In genomic region chr11:19980957-19981669, GRCh38 we compare ENCODE assay signal across 14 cellular contexts.
A peak's percentile ranks its signal among the peaks of the same experiment; 100 is the strongest.
DNase-seq lines count a peak whose midpoint lies in the region; ATAC-seq and TF ChIP-seq lines count a peak whose summit lies in the region.
"Had no signal": no experiment of that assay in that cellular context is flagged by ENCODE, and none has a peak within 500 bp of the region (broad histone marks: within the 10 kb centered on the region; RNA-seq: fewer than 3 reads in every experiment).

No MANE protein-coding gene starts in this region.

- POLR2A ChIA-PET in AG04449 (lab: Yijun Ruan, JAX): no interaction called here

- H3K9me3 ChIP-seq in muscle layer of duodenum (ENCODE audit: control insufficient read depth in 1 of 2, low read length in 2 of 2) (no peaks in the 10 kb centered on the region), WERI-Rb-1 (ENCODE audit: severe bottlenecking) (no peaks in the 10 kb centered on the region)
- H3K9me3 ChIP-seq: BE2C, vagina had no signal

- ATAC-seq in GM18867 (IDR thresholded peaks at IDR 0.05; ENCODE audit: unreplicated experiment): no peak

- peak; percentile 96 for DNase-seq in AG04449 (ENCODE audit: low read depth, low spot score)
- peak; percentile 90 for DNase-seq in NCI-H69 (lab: John Stamatoyannopoulos, UW)
- peak; percentile 95 for DNase-seq in fibroblast of gingiva (ENCODE audit: low read depth)
- no peak for DNase-seq in NCI-H345 (lab: John Stamatoyannopoulos, UW)
- DNase-seq in NCI-H187 (lab: John Stamatoyannopoulos, UW): no peak
- no peak for DNase-seq in WERI-Rb-1
- DNase-seq: activated T-cell treated with anti-CD3 and anti-CD28 coated beads for 4 hours; BE2C; NCI-H146; stimulated activated CD4-positive, alpha-beta T cell treated with anti-CD3 and anti-CD28 coated beads, Interleukin-4, amount 100 ng/mL, for 4 hours; SW 1271 had no signal

- H3K4me3 ChIP-seq in AG04449 (ENCODE audit: low read depth, low read length): no peak overlapping the region
- H3K4me3 ChIP-seq in muscle layer of duodenum (ENCODE audit: low read depth in 1 of 2, low read length in 2 of 2): no peak overlapping the region
- H3K4me3 ChIP-seq in WERI-Rb-1 (ENCODE audit: low read depth, low read length): no peak overlapping the region

- peaks cover 5 to 37% of the 10 kb centered on the region in 2 donors for H3K4me1 ChIP-seq in muscle layer of duodenum (ENCODE audit: control insufficient read depth in 1 of 2, insufficient read depth in 2 of 2, low read length in 2 of 2)
- H3K4me1 ChIP-seq: BE2C had no signal

- H3K27ac ChIP-seq in muscle layer of duodenum (ENCODE audit: low read length) (peak overlapping the region; percentile 49), WERI-Rb-1 (no peak overlapping the region)
- H3K27ac ChIP-seq: vagina had no signal

- H3K27me3 ChIP-seq in muscle layer of duodenum (ENCODE audit: low read depth, low read length): no peaks in the 10 kb centered on the region
- no peaks in the 10 kb centered on the region for H3K27me3 ChIP-seq in WERI-Rb-1 (ENCODE audit: insufficient read depth, low read depth, severe bottlenecking)
- H3K27me3 ChIP-seq: BE2C, vagina had no signal

- TF ChIP-seq CTCF in AG04449 (IDR thresholded peaks at IDR 0.05; ENCODE audit: insufficient read depth, low read length, missing control alignments) (no peak), WERI-Rb-1 (IDR thresholded peaks at IDR 0.05; ENCODE audit: low read depth, low read length) (no peak)

- CTCF ChIA-PET in AG04449 (lab: Yijun Ruan, JAX): interaction anchor here (0.8 to 4.0 kb wide), 10 partner anchors 11 to 152 kb away, joined by 3 to 18 read pairs (median 4); no protein-coding TSS in a partner anchor

- H3K36me3 ChIP-seq in muscle layer of duodenum (ENCODE audit: control insufficient read depth in 1 of 2, insufficient read depth in 2 of 2, low read length in 2 of 2): peaks cover 0 to 4% of the 10 kb centered on the region in 2 donors
- no peaks in the 10 kb centered on the region for H3K36me3 ChIP-seq in WERI-Rb-1
- H3K36me3 ChIP-seq: BE2C had no signal

Comparison
In these comparisons a context has a peak if more than half of its experiments do, and no peak if none do; other contexts are left out.
1. DNase-seq: peak in AG04449 (single experiment), NCI-H69 (single experiment) and fibroblast of gingiva (single experiment); none in NCI-H345 (single experiment), NCI-H187 (0 of 2) and WERI-Rb-1 (single experiment).